7 cellular contexts compared by ENCODE assay signal in the genomic region with DNA sequence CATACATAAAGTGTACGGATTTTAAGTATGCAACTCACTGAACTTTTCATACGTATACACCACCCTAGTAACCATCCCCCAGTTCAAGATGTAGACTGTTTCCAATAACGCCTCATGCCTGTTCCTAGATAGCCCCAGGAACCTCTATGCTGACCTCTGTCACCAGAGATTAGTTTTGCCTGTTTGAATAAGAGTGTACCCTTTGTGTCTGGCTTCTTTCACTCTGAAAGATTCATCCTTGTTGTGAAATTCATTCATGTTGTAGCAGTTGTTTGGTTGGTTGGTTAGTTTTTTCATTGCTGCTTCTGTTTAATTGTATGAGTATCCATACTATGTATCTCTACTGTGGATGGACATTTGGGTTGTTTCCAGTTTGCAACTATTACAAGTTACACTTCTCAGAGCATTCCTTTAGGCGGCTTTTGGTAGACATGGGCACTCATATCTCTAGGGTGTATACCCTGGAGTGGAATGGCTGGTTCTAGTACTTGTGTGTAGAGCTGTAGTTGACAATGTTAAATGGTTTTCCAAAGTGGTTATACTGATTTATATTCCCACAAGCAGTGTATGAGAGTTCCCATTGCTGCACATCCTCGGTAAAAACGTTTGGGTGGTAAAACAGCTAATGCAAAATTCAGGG. TPM values are rescaled to one million over a fixed set of nuclear protein-coding genes. Genes with fewer than 3 reads are reported as not detected.
DNase-seq lines count a peak whose midpoint lies in the region; ATAC-seq, FAIRE-seq and TF ChIP-seq lines count a peak whose summit lies in the region.

No MANE protein-coding gene starts in this region.

- TF ChIP-seq POLR2A in GM12892 (IDR thresholded peaks at IDR 0.05; ENCODE audit: low read depth, low read length) (no peak), NB4 (IDR thresholded peaks at IDR 0.05; ENCODE audit: extremely low read depth, insufficient read length) (peak; percentile 24)

- no peaks in the 10 kb centered on the region for H3K9me3 Mint-ChIP-seq in brain
- H3K9me3 Mint-ChIP-seq in naive thymus-derived CD4-positive, alpha-beta T cell: no peaks in the 10 kb centered on the region

- no peak for TF ChIP-seq CTCF in NB4 (IDR thresholded peaks at IDR 0.05; ENCODE audit: low read depth, low read length)
- TF ChIP-seq CTCF in brain (conservative IDR thresholded peaks at IDR 0.05): no peak

- peaks cover 9 to 18% of the 10 kb centered on the region in 2 donors for H3K4me1 ChIP-seq in naive thymus-derived CD4-positive, alpha-beta T cell (ENCODE audit: control insufficient read depth in 2 of 2, insufficient read depth in 2 of 2, low read length in 2 of 2)

- peak overlapping the region; percentile 83 to 96 (median 90) for H3K27ac Mint-ChIP-seq in brain
- H3K27ac Mint-ChIP-seq in naive thymus-derived CD4-positive, alpha-beta T cell: peak overlapping the region; percentile 83 to 98 (median 92)

- peak; percentile 74 for FAIRE-seq in GM12892 (lab: Jason Lieb, UNC)

- CTCF ChIA-PET in naive thymus-derived CD4-positive, alpha-beta T cell (lab: Charles Lee): interaction anchor here (0.5 to 3.5 kb wide), 37 partner anchors 10 to 975 kb away, joined by 3 to 45 read pairs (median 4); a partner anchor contains a TSS

- H3K4me3 ChIP-seq in NB4 (ENCODE audit: low read depth, low read length): peak overlapping the region; percentile 97
- peak overlapping the region; percentile 86 for H3K4me3 ChIP-seq in naive thymus-derived CD4-positive, alpha-beta T cell (ENCODE audit: low read length)

- no peaks in the 10 kb centered on the region for H3K27me3 ChIP-seq in naive thymus-derived CD4-positive, alpha-beta T cell (ENCODE audit: control insufficient read depth in 2 of 2, insufficient read depth in 2 of 2, low read length in 2 of 2)

- intact Hi-C loops in naive thymus-derived CD4-positive, alpha-beta T cell (cut with micrococcal nuclease): loop anchor here (1.0 to 10.0 kb wide), 19 partner anchors 18 to 1544 kb away; a partner anchor contains a TSS

- H3K4me1 Mint-ChIP-seq in brain: peaks cover 56% of the 10 kb centered on the region
- peaks cover 28 to 60% (median 53%) of the 10 kb centered on the region in 7 donors for H3K4me1 Mint-ChIP-seq in naive thymus-derived CD4-positive, alpha-beta T cell

- peaks cover 3% of the 10 kb centered on the region for H3K27me3 Mint-ChIP-seq in brain
- H3K27me3 Mint-ChIP-seq in naive thymus-derived CD4-positive, alpha-beta T cell: no peaks in the 10 kb centered on the region

- POLR2A ChIA-PET in naive thymus-derived CD4-positive, alpha-beta T cell (lab: Charles Lee): interaction anchor here (0.6 to 5.4 kb wide), 14 partner anchors 11 to 969 kb away, joined by 3 to 122 read pairs (median 6); a partner anchor contains a TSS

- no peaks in the 10 kb centered on the region for H3K36me3 Mint-ChIP-seq in brain
- peaks cover 0 to 10% (median 0%) of the 10 kb centered on the region in 5 donors for H3K36me3 Mint-ChIP-seq in naive thymus-derived CD4-positive, alpha-beta T cell

- H3K36me3 ChIP-seq in naive thymus-derived CD4-positive, alpha-beta T cell (ENCODE audit: control insufficient read depth in 2 of 3, insufficient read depth in 3 of 3, low read length in 3 of 3): no peaks in the 10 kb centered on the region

- H3K27ac ChIP-seq in naive thymus-derived CD4-positive, alpha-beta T cell (ENCODE audit: low read depth, low read length): peak overlapping the region; percentile 86

- no peak for ATAC-seq in naive thymus-derived CD4-positive, alpha-beta T cell
- ATAC-seq in GM18858 (IDR thresholded peaks at IDR 0.05; ENCODE audit: unreplicated experiment): no peak

- DNase-seq in GM12892 (ENCODE audit: insufficient read length): no peak
- peak; percentile 76 for DNase-seq in NB4 (ENCODE audit: low read depth)
- peak in 5 of 9 donors; percentile 3 to 22 (median 19) for DNase-seq in naive thymus-derived CD4-positive, alpha-beta T cell
- no peak for DNase-seq in NCI-H1092 (lab: John Stamatoyannopoulos, UW)
- no peak for DNase-seq in HCEC 1CT

- H3K4me3 Mint-ChIP-seq in brain: peak overlapping the region; percentile 83 to 93 (median 86)
- H3K4me3 Mint-ChIP-seq in naive thymus-derived CD4-positive, alpha-beta T cell: peak overlapping the region; percentile 72 to 99 (median 93)

- H3K9me3 ChIP-seq in naive thymus-derived CD4-positive, alpha-beta T cell (ENCODE audit: control insufficient read depth in 2 of 3, low read length in 3 of 3): no peaks in the 10 kb centered on the region

RNA-seq across cellular contexts. Expression of a gene that starts 1.6 kb away (rescaled TPM):
- 83.1 TPM for polyA plus RNA-seq in GM12892 (2012; ENCODE audit: missing spikeins)
- 17.1 TPM for polyA plus RNA-seq in brain (ENCODE audit: insufficient read depth, low read depth, low replicate concordance)
- 100 to 1,000 TPM in 1 of 5 experiments, 10 to 100 TPM in 4; 65.3 to 105 (median 92.4) TPM for total RNA-seq in naive thymus-derived CD4-positive, alpha-beta T cell
- 10 to 100 TPM; 94.6 to 99.1 TPM for polyA plus RNA-seq in naive thymus-derived CD4-positive, alpha-beta T cell

Comparison
In these comparisons a context has a peak if more than half of its experiments do, and no peak if none do; other contexts are left out.
1. DNase-seq: peak in NB4 (single experiment) and naive thymus-derived CD4-positive, alpha-beta T cell (5 of 9); none in GM12892 (single experiment), NCI-H1092 (single experiment) and HCEC 1CT (single experiment).